Comparison of ENCODE assay signal across 1 cellular context in genomic region chr5:72649449-72649848, GRCh38.
TF ChIP-seq lines count a peak whose summit lies in the region.

No MANE protein-coding gene starts in this region.

TF ChIP-seq in HEK293, 187 proteins besides CTCF, POLR2A, EP300 and RAD21:
- TF ChIP-seq ZNF518A (tag by site-specific recombination; conservative IDR thresholded peaks at IDR 0.05; ENCODE audit: low read depth) (no peak), ZNF175 (tag by site-specific recombination; IDR thresholded peaks at IDR 0.05) (no peak), ZNF398 (tag by site-specific recombination; IDR thresholded peaks at IDR 0.05) (peak; percentile 21; the same call in 1 of the 2 replicates)
